8 cellular contexts compared by ENCODE assay signal in the genomic region with DNA sequence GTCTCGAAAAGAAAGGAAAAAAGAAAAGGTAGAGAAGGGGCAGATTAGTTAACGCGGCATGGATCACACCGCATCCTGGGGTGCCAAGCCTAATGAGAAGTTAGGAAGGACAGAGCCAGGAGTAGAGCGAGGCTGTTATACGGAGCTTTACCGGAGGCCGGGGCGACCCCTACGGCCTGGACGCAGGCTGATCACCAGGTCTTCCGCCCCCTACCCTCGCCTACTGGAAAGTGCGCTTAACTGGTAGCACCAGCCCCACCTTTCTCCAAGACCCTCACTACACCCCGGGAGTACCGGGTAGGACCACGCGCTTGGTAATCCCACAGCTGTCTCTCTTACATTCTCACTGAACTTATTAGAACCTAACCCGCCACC. TPM values are rescaled to one million over a fixed set of nuclear protein-coding genes. Genes with fewer than 3 reads are reported as not detected.
DNase-seq lines count a peak whose midpoint lies in the region; ATAC-seq lines count a peak whose summit lies in the region.

No MANE protein-coding gene starts in this region.

- H3K4me2 ChIP-seq in skeletal muscle satellite cell (ENCODE audit: low read length), result peak overlapping the region; percentile 87

- no peak overlapping the region for H3K27ac ChIP-seq in iPS DF 6.9 (ENCODE audit: low read length)

- H3K36me3 Mint-ChIP-seq in activated CD4-positive, alpha-beta T cell treated with anti-CD3 and anti-CD28 coated beads for 36 hours (ENCODE audit: low read depth), result peaks cover 56% of the 10 kb centered on the region
- H3K36me3 Mint-ChIP-seq in activated T-helper 1 cell treated with anti-CD3 and anti-CD28 coated beads, Interleukin-12 subunit alpha, Interleukin-12 subunit beta, Interleukin-2, Interleukin-4 antibody, amounts not matched to agents 30 ng/mL and 10 ng/mL and 1 ng/mL, durations not matched to agents 14 hours and 24 hours and 36 hours (ENCODE audit: low read depth), result peaks cover 34% of the 10 kb centered on the region

- H3K9me3 Mint-ChIP-seq in activated CD4-positive, alpha-beta T cell treated with anti-CD3 and anti-CD28 coated beads for 36 hours (ENCODE audit: low read depth), result peaks cover 12% of the 10 kb centered on the region
- peaks cover 7% of the 10 kb centered on the region for H3K9me3 Mint-ChIP-seq in activated T-helper 1 cell treated with anti-CD3 and anti-CD28 coated beads, Interleukin-12 subunit alpha, Interleukin-12 subunit beta, Interleukin-2, Interleukin-4 antibody, amounts not matched to agents 30 ng/mL and 10 ng/mL and 1 ng/mL, durations not matched to agents 14 hours and 24 hours and 36 hours

- peak; percentile 63 for DNase-seq in activated CD4-positive, alpha-beta T cell treated with anti-CD3 and anti-CD28 coated beads for 36 hours
- no peak for DNase-seq in activated CD4-positive, alpha-beta T cell treated with anti-CD3 and anti-CD28 coated beads for 1 hour
- no peak for DNase-seq in activated T-helper 1 cell treated with anti-CD3 and anti-CD28 coated beads, Interleukin-12 subunit alpha, Interleukin-12 subunit beta, Interleukin-2, Interleukin-4 antibody, amounts not matched to agents 30 ng/mL and 10 ng/mL and 1 ng/mL, durations not matched to agents 14 hours and 24 hours and 36 hours (ENCODE audit: low spot score)
- DNase-seq in iPS DF 6.9 (ENCODE audit: low read depth, low spot score), result no peak
- no peak for DNase-seq in effector CD4-positive, alpha-beta T cell
- no peak for DNase-seq in COR-L47 (lab: John Stamatoyannopoulos, UW)

- H3K4me1 Mint-ChIP-seq in activated CD4-positive, alpha-beta T cell treated with anti-CD3 and anti-CD28 coated beads for 36 hours, result peaks cover 35% of the 10 kb centered on the region
- peaks cover 55% of the 10 kb centered on the region for H3K4me1 Mint-ChIP-seq in activated T-helper 1 cell treated with anti-CD3 and anti-CD28 coated beads, Interleukin-12 subunit alpha, Interleukin-12 subunit beta, Interleukin-2, Interleukin-4 antibody, amounts not matched to agents 30 ng/mL and 10 ng/mL and 1 ng/mL, durations not matched to agents 14 hours and 24 hours and 36 hours (ENCODE audit: low read depth)

- H3K4me3 ChIP-seq in iPS DF 6.9 (ENCODE audit: low read length) (peak overlapping the region; percentile 66; the same call in 1 of the 2 replicates), skeletal muscle satellite cell (ENCODE audit: low read length) (peak overlapping the region; percentile 82)

- peak overlapping the region; percentile 97 for H3K4me3 Mint-ChIP-seq in activated CD4-positive, alpha-beta T cell treated with anti-CD3 and anti-CD28 coated beads for 36 hours
- H3K4me3 Mint-ChIP-seq in activated T-helper 1 cell treated with anti-CD3 and anti-CD28 coated beads, Interleukin-12 subunit alpha, Interleukin-12 subunit beta, Interleukin-2, Interleukin-4 antibody, amounts not matched to agents 30 ng/mL and 10 ng/mL and 1 ng/mL, durations not matched to agents 14 hours and 24 hours and 36 hours, result peak overlapping the region; percentile 86

- no peaks in the 10 kb centered on the region for H3K27me3 ChIP-seq in iPS DF 6.9 (ENCODE audit: control insufficient read depth, insufficient read depth, low read length)
- H3K27me3 ChIP-seq in skeletal muscle satellite cell (ENCODE audit: control insufficient read depth, insufficient read depth, low read length), result no peaks in the 10 kb centered on the region

- WGBS in iPS DF 6.9 (ENCODE audit: insufficient coverage, insufficient read length), result no CpG with 5 or more reads among the region's 19 CpGs

- H3K36me3 ChIP-seq in iPS DF 6.9 (ENCODE audit: control insufficient read depth, insufficient read depth, low read length), result no peaks in the 10 kb centered on the region
- H3K36me3 ChIP-seq in skeletal muscle satellite cell (ENCODE audit: insufficient read depth, low read length), result no peaks in the 10 kb centered on the region

- H3K27ac Mint-ChIP-seq in activated CD4-positive, alpha-beta T cell treated with anti-CD3 and anti-CD28 coated beads for 36 hours, result peak overlapping the region; percentile 99
- peak overlapping the region; percentile 97 for H3K27ac Mint-ChIP-seq in activated T-helper 1 cell treated with anti-CD3 and anti-CD28 coated beads, Interleukin-12 subunit alpha, Interleukin-12 subunit beta, Interleukin-2, Interleukin-4 antibody, amounts not matched to agents 30 ng/mL and 10 ng/mL and 1 ng/mL, durations not matched to agents 14 hours and 24 hours and 36 hours

- intact Hi-C loops in activated CD4-positive, alpha-beta T cell treated with anti-CD3 and anti-CD28 coated beads for 36 hours (cut with DNase I, micrococcal nuclease), result no loop called here
- intact Hi-C loops in activated T-helper 1 cell treated with anti-CD3 and anti-CD28 coated beads, Interleukin-12 subunit alpha, Interleukin-12 subunit beta, Interleukin-2, Interleukin-4 antibody, amounts not matched to agents 30 ng/mL and 10 ng/mL and 1 ng/mL, durations not matched to agents 14 hours and 24 hours and 36 hours (cut with micrococcal nuclease), result loop anchor here (5.0 kb wide), 1 partner anchor 1023 kb away; no protein-coding TSS in a partner anchor

- CTCF ChIA-PET in activated CD4-positive, alpha-beta T cell treated with anti-CD3 and anti-CD28 coated beads for 36 hours (lab: Charles Lee), result interaction anchor here (0.7 to 5.4 kb wide), 12 partner anchors 8 to 549 kb away, joined by 3 to 38 read pairs (median 3); a partner anchor contains a TSS

- H3K9me3 ChIP-seq in iPS DF 6.9 (ENCODE audit: control insufficient read depth, insufficient read depth, low read length) (no peaks in the 10 kb centered on the region), skeletal muscle satellite cell (replicated peaks; ENCODE audit: low read length) (no peaks in the 10 kb centered on the region)

- H3K4me1 ChIP-seq in iPS DF 6.9 (ENCODE audit: control insufficient read depth, insufficient read depth, low read length) (no peaks in the 10 kb centered on the region; the same call in 1 of the 2 replicates), skeletal muscle satellite cell (ENCODE audit: control insufficient read depth, insufficient read depth, low read length) (peaks cover 13% of the 10 kb centered on the region)

- H3K9ac ChIP-seq in skeletal muscle satellite cell (ENCODE audit: low read depth, low read length), result peak overlapping the region; percentile 88

- POLR2A ChIA-PET in activated CD4-positive, alpha-beta T cell treated with anti-CD3 and anti-CD28 coated beads for 36 hours (lab: Charles Lee), result interaction anchor here (0.5 to 2.6 kb wide), 13 partner anchors 12 to 404 kb away, joined by 3 to 24 read pairs (median 4); a partner anchor contains a TSS

- H3K27me3 Mint-ChIP-seq in activated CD4-positive, alpha-beta T cell treated with anti-CD3 and anti-CD28 coated beads for 36 hours, result no peaks in the 10 kb centered on the region
- no peaks in the 10 kb centered on the region for H3K27me3 Mint-ChIP-seq in activated T-helper 1 cell treated with anti-CD3 and anti-CD28 coated beads, Interleukin-12 subunit alpha, Interleukin-12 subunit beta, Interleukin-2, Interleukin-4 antibody, amounts not matched to agents 30 ng/mL and 10 ng/mL and 1 ng/mL, durations not matched to agents 14 hours and 24 hours and 36 hours (ENCODE audit: insufficient read depth)

- ATAC-seq in activated CD4-positive, alpha-beta T cell treated with anti-CD3 and anti-CD28 coated beads for 36 hours, result peak; percentile 2
- ATAC-seq in HG03354 (IDR thresholded peaks at IDR 0.05; ENCODE audit: poor library complexity, severe bottlenecking, unreplicated experiment), result peak; percentile 5

RNA-seq across cellular contexts. Expression of a gene that starts 33.8 kb away (rescaled TPM):
- total RNA-seq in activated CD4-positive, alpha-beta T cell treated with anti-CD3 and anti-CD28 coated beads for 36 hours, result 100 to 1,000 TPM; 143 to 193 TPM
- total RNA-seq in activated T-helper 1 cell treated with anti-CD3 and anti-CD28 coated beads, Interleukin-12 subunit alpha, Interleukin-12 subunit beta, Interleukin-2, Interleukin-4 antibody, amounts not matched to agents 30 ng/mL and 10 ng/mL and 1 ng/mL, durations not matched to agents 14 hours and 24 hours and 36 hours, result 128 and 142 TPM in 2 replicates
- 15.2 and 18.3 TPM in 2 replicates for total RNA-seq in skeletal muscle satellite cell (2012; rRNA removed)

RNA-seq across cellular contexts. Expression of a gene that starts 34.0 kb away (rescaled TPM):
- 1 to 10 TPM; 2.9 to 3.0 TPM for total RNA-seq in activated CD4-positive, alpha-beta T cell treated with anti-CD3 and anti-CD28 coated beads for 36 hours
- 2.1 and 2.2 TPM in 2 replicates for total RNA-seq in activated T-helper 1 cell treated with anti-CD3 and anti-CD28 coated beads, Interleukin-12 subunit alpha, Interleukin-12 subunit beta, Interleukin-2, Interleukin-4 antibody, amounts not matched to agents 30 ng/mL and 10 ng/mL and 1 ng/mL, durations not matched to agents 14 hours and 24 hours and 36 hours
- total RNA-seq in skeletal muscle satellite cell (2012; rRNA removed), result 1.5 and 4.4 TPM in 2 replicates

RNA-seq across cellular contexts. Expression of a gene that starts 44.5 kb away (rescaled TPM):
- total RNA-seq in activated CD4-positive, alpha-beta T cell treated with anti-CD3 and anti-CD28 coated beads for 36 hours, result not detected
- total RNA-seq in activated T-helper 1 cell treated with anti-CD3 and anti-CD28 coated beads, Interleukin-12 subunit alpha, Interleukin-12 subunit beta, Interleukin-2, Interleukin-4 antibody, amounts not matched to agents 30 ng/mL and 10 ng/mL and 1 ng/mL, durations not matched to agents 14 hours and 24 hours and 36 hours, result not detected in 2 replicates
- under 0.01 and 0.25 TPM in 2 replicates for total RNA-seq in skeletal muscle satellite cell (2012; rRNA removed)
